ENCODE assay signal across 1 cellular context in genomic region chr21:32888971-32889370, GRCh38.
A peak's percentile ranks its signal among the peaks of the same experiment; 100 is the strongest.
TF ChIP-seq lines count a peak whose summit lies in the region.

No MANE protein-coding gene starts in this region.

TF ChIP-seq in GM23338, 12 proteins besides CTCF, POLR2A, EP300 and RAD21:
- TF ChIP-seq ZNF462 (CRISPR knock-in tag; IDR thresholded peaks at IDR 0.05) (0 out of 2 replicates have a peak, but pooled peaks have one; percentile 43), ZNF114 (CRISPR knock-in tag; IDR thresholded peaks at IDR 0.05) (no peak)
